7 cellular contexts compared by ENCODE assay signal in the genomic region with DNA sequence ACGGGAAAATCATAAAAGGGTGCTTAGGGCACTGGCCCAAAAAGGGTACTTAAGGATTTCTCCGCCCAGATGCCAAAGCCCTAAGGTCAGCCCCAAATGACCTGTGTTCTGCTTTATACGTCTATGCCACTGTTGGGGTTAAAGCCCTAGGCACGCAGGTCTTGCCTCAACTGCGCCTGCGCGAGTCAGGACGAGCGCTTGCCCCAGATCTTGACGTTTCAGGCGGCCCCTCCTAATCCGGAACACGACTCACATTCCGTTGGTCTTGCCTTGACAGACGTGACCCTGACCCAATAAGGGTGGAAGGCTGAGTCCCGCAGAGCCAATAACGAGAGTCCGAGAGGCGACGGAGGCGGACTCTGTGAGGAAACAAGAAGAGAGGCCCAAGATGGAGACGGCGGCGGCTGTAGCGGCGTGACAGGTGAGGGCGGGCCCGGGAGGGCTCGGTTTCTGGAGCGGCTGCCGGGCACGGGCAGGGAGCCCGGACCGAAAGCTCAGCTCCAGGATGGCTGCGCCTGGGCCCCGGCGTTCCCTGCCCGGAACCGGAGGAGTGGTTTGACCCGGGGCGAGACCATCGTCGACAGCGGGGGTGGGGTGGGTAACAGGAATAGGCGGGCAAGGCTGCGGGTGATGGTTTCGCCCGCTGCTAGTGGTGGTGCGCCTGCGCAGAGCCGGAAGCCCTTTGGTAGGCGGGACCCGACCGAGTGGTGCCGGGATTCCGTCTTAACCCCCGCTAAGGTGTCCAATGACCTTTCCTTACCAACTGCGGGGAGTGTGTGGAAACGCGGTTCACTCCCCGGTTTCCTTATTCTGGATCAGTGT. TPM values are rescaled to one million over a fixed set of nuclear protein-coding genes. Genes with fewer than 3 reads are reported as not detected.
A peak's percentile ranks its signal among the peaks of the same experiment; 100 is the strongest.
DNase-seq lines count a peak whose midpoint lies in the region; ATAC-seq lines count a peak whose summit lies in the region.

A gene (plus strand): TSS at position 375 of the 822 bp plus-strand sequence. CDS start 1,763 bp downstream, outside the sequence.

- ATAC-seq in GM18508 (IDR thresholded peaks at IDR 0.05; ENCODE audit: insufficient read depth, unreplicated experiment) (peak; percentile 59), HG03025 (IDR thresholded peaks at IDR 0.05; ENCODE audit: low FRiP score, unreplicated experiment) (peak; percentile 90)

- peak; percentile 97 to 98 for DNase-seq in NCI-H2081 (lab: John Stamatoyannopoulos, UW)
- DNase-seq in T1000 (lab: John Stamatoyannopoulos, UW) = peak; percentile 91
- DNase-seq in astrocyte of the hippocampus (ENCODE audit: low read depth, low spot score) = peak; percentile 98
- peak; percentile 92 for DNase-seq in hepatic stellate cell (ENCODE audit: low spot score)
- peak; percentile 96 for DNase-seq in renal cortical epithelial cell (ENCODE audit: low read depth)

RNA-seq across cellular contexts. Expression of the gene that starts here (rescaled TPM):
- 11.3 and 28.5 TPM in 2 replicates for total RNA-seq in renal cortical epithelial cell

Comparison
In these comparisons a context has a peak if more than half of its experiments do, and no peak if none do; other contexts are left out.
1. Peak in every context shown above with its lines: DNase-seq and ATAC-seq.